Comparison of ENCODE assay signal across 19 cellular contexts in the genomic region with DNA sequence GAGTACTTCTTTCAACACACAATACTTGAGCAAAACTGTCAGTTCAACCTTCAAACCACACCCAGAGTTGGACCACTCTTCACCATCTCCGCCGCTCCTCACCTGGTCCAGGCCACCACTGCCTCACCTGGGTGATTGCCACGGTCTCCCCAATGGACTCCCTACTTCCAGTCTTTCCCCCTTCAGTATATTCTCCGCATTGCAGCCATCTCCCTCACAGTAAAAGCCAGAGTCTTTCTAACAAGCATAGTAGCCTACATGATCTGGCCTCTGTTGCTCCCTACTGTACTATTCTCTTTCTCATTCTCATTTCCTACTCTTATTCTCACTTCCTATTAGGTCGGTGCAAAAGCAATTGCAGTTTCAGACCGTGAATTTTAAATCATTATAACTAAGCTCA. TPM values are rescaled to one million over a fixed set of nuclear protein-coding genes. Genes with fewer than 3 reads are reported as not detected.
A peak's percentile ranks its signal among the peaks of the same experiment; 100 is the strongest.
DNase-seq lines count a peak whose midpoint lies in the region; ATAC-seq and TF ChIP-seq lines count a peak whose summit lies in the region.
"Had no signal": no experiment of that assay in that cellular context is flagged by ENCODE, and none has a peak within 500 bp of the region (broad histone marks: within the 10 kb centered on the region; RNA-seq: fewer than 3 reads in every experiment).

No MANE protein-coding gene starts in this region.

- H3K27ac Mint-ChIP-seq in GM23338, result no peak overlapping the region
- H3K27ac Mint-ChIP-seq: CD4-positive, CD25-positive, alpha-beta regulatory T cell; H9 had no signal

- peak; percentile 8 for DNase-seq in GM23338 (ENCODE audit: low spot score)
- DNase-seq in cortex of kidney (lab: John Stamatoyannopoulos, UW), result no peak
- DNase-seq in NCI-H526 (lab: John Stamatoyannopoulos, UW), result no peak
- DNase-seq in hypothalamus (lab: John Stamatoyannopoulos, UW), result no peak
- no peak for DNase-seq in mammary epithelial cell
- DNase-seq: ACHN; BE2C; C1 segment of cervical spinal cord; Caco-2; CD4-positive, CD25-positive, alpha-beta regulatory T cell; DMS153; DMS79; GDM1; H9; Kasumi-1; KG1 had no signal

- intact Hi-C loops in mammary epithelial cell (cut with micrococcal nuclease), result no loop called here

- no peak overlapping the region for H3K4me3 ChIP-seq in GM23338
- no peak overlapping the region for H3K4me3 ChIP-seq in mammary epithelial cell (replicated peaks in 1 of 3; ENCODE audit: insufficient read depth in 1 of 3, low read depth in 2 of 3, low read length in 3 of 3)

- no peak for TF ChIP-seq CTCF in GM23338 (conservative IDR thresholded peaks at IDR 0.05; ENCODE audit: low read depth in 2 of 2)
- no peak for TF ChIP-seq CTCF in mammary epithelial cell (conservative IDR thresholded peaks at IDR 0.05 in 1 of 2, IDR thresholded peaks at IDR 0.05 in 1 of 2; ENCODE audit: extremely low read depth in 1 of 2, insufficient read depth in 1 of 2, low read depth in 1 of 2, low read length in 2 of 2)

- H3K27ac ChIP-seq in GM23338 (ENCODE audit: low read depth), result no peak overlapping the region
- no peak overlapping the region for H3K27ac ChIP-seq in mammary epithelial cell (ENCODE audit: insufficient read depth, low read depth, low read length)

- no peaks in the 10 kb centered on the region for H3K9me3 Mint-ChIP-seq in GM23338
- H3K9me3 Mint-ChIP-seq: CD4-positive, CD25-positive, alpha-beta regulatory T cell; H9 had no signal

- BruUV-seq in mammary epithelial cell (replicated peaks; lab: Mats Ljungman, UMichigan), result no TSS peak

- peaks cover 7% of the 10 kb centered on the region for H3K4me1 ChIP-seq in GM23338 (ENCODE audit: insufficient read depth)
- no peaks in the 10 kb centered on the region for H3K4me1 ChIP-seq in mammary epithelial cell (ENCODE audit: insufficient read depth, low read length)
- H3K4me1 ChIP-seq: BE2C, Caco-2 had no signal

- H2AFZ ChIP-seq in GM23338, result no peak overlapping the region
- H2AFZ ChIP-seq in mammary epithelial cell (ENCODE audit: low read depth, low read length), result no peak overlapping the region

- H3K27me3 Mint-ChIP-seq in GM23338 (ENCODE audit: insufficient read depth, low read depth, poor library complexity), result no peaks in the 10 kb centered on the region
- H3K27me3 Mint-ChIP-seq: CD4-positive, CD25-positive, alpha-beta regulatory T cell had no signal

- dilution Hi-C loops in mammary epithelial cell (cut with HindIII; ENCODE audit: low sequenced_read_pairs), result no loop called here

- ATAC-seq in GM18502 (IDR thresholded peaks at IDR 0.05; ENCODE audit: poor library complexity, unreplicated experiment) (peak; percentile 57), GM18867 (IDR thresholded peaks at IDR 0.05; ENCODE audit: unreplicated experiment) (peak; percentile 58), GM23338 (no peak; the same call in 2 of the 3 replicates), HG03175 (IDR thresholded peaks at IDR 0.05; ENCODE audit: unreplicated experiment) (peak; percentile 59)

- no peaks in the 10 kb centered on the region for H3K36me3 Mint-ChIP-seq in GM23338 (ENCODE audit: low read depth)
- H3K36me3 Mint-ChIP-seq: CD4-positive, CD25-positive, alpha-beta regulatory T cell had no signal

- H3K36me3 ChIP-seq in GM23338 (ENCODE audit: insufficient read depth), result no peaks in the 10 kb centered on the region; the same call in 1 of the 2 replicates
- no peaks in the 10 kb centered on the region for H3K36me3 ChIP-seq in mammary epithelial cell (ENCODE audit: insufficient read depth, low read length)
- H3K36me3 ChIP-seq: BE2C had no signal

- H3K4me3 Mint-ChIP-seq in GM23338, result no peak overlapping the region
- H3K4me3 Mint-ChIP-seq: CD4-positive, CD25-positive, alpha-beta regulatory T cell; H9 had no signal

- H3K9me3 ChIP-seq in mammary epithelial cell (replicated peaks; ENCODE audit: insufficient read depth, low read length), result no peaks in the 10 kb centered on the region
- H3K9me3 ChIP-seq: BE2C, Caco-2 had no signal

- 78% methylated on average over 6 of the region's 6 CpGs for WGBS in mammary epithelial cell (ENCODE audit: low coverage, missing lambda C conversion rate)

- H3K9me2 ChIP-seq in GM23338 (ENCODE audit: insufficient read depth), result peaks cover 11% of the 10 kb centered on the region; the same call in 1 of the 2 replicates

- H3F3A ChIP-seq in GM23338 (replicated peaks; ENCODE audit: low read depth), result no peaks in the 10 kb centered on the region

- no peak overlapping the region for H3K4me2 ChIP-seq in GM23338
- H3K4me2 ChIP-seq in mammary epithelial cell (ENCODE audit: insufficient read depth, low read depth, low read length), result no peak overlapping the region

- H3K4me1 Mint-ChIP-seq in GM23338, result peaks cover 7% of the 10 kb centered on the region; the same call in 2 of the 3 replicates
- H3K4me1 Mint-ChIP-seq: CD4-positive, CD25-positive, alpha-beta regulatory T cell had no signal

- CTCF ChIA-PET in mammary epithelial cell (lab: Charles Lee; ENCODE audit: low non-redundant PET), result no interaction called here

- no peaks in the 10 kb centered on the region for H3K27me3 ChIP-seq in GM23338 (ENCODE audit: insufficient read depth)
- H3K27me3 ChIP-seq in mammary epithelial cell (ENCODE audit: insufficient read depth, low read length), result peaks cover 3% of the 10 kb centered on the region
- H3K27me3 ChIP-seq: BE2C had no signal

- H3K79me2 ChIP-seq in GM23338 (replicated peaks; ENCODE audit: insufficient read depth) (no peaks in the 10 kb centered on the region), mammary epithelial cell (ENCODE audit: insufficient read depth, low read length) (no peaks in the 10 kb centered on the region)

- no peak overlapping the region for H3K9ac ChIP-seq in mammary epithelial cell (ENCODE audit: insufficient read depth, low read length)

- H4K20me1 ChIP-seq in GM23338 (replicated peaks; ENCODE audit: insufficient read depth), result no peaks in the 10 kb centered on the region
- no peaks in the 10 kb centered on the region for H4K20me1 ChIP-seq in mammary epithelial cell (ENCODE audit: insufficient read depth, low read length)

- in situ Hi-C loops in mammary epithelial cell (cut with MboI; ENCODE audit: low sequenced_read_pairs in 2 of 2), result no loop called here

TF ChIP-seq in GM23338, 12 proteins besides CTCF, POLR2A, EP300 and RAD21 (continues in another document):
- TF ChIP-seq NANOG (IDR thresholded peaks at IDR 0.05; ENCODE audit: borderline replicate concordance) (no peak), ZNF331 (CRISPR knock-in tag; IDR thresholded peaks at IDR 0.05; ENCODE audit: low read depth) (no peak)

RNA-seq across cellular contexts. Expression of a gene that starts 28.5 kb away (rescaled TPM):
- total RNA-seq in GM23338 (2014; rRNA removed; shearing (Covaris generic)), result 57.4 and 62.3 TPM in 2 replicates
- polyA plus RNA-seq in GM23338 (2016; fragmentation: Nextera tagmentation; extraction: Ambion mirVana) (38.8 and 49.0 TPM in 2 replicates), mammary epithelial cell (24.5 TPM)
- 10 to 100 TPM; 41.8 to 64.7 TPM for total RNA-seq in mammary epithelial cell
- 33.5 TPM for polyA minus RNA-seq in mammary epithelial cell

RNA-seq across cellular contexts. Expression of a gene that starts 28.8 kb away (rescaled TPM):
- total RNA-seq in GM23338 (2014; rRNA removed; shearing (Covaris generic)), result 1.8 and 1.9 TPM in 2 replicates
- polyA plus RNA-seq in GM23338 (2016; fragmentation: Nextera tagmentation; extraction: Ambion mirVana) (13.7 TPM in 2 replicates), mammary epithelial cell (1.4 TPM)
- total RNA-seq in mammary epithelial cell, result 1 to 10 TPM; 2.2 to 3.3 TPM
- 7.8 TPM for polyA minus RNA-seq in mammary epithelial cell
